20 cellular contexts compared by ENCODE assay signal in genomic region chr10:119659951-119660350, GRCh38. TPM values are rescaled to one million over a fixed set of nuclear protein-coding genes. Genes with fewer than 3 reads are reported as not detected.
DNase-seq lines count a peak whose midpoint lies in the region; FAIRE-seq and TF ChIP-seq lines count a peak whose summit lies in the region.
"Had no signal": no experiment of that assay in that cellular context is flagged by ENCODE, and none has a peak within 500 bp of the region (broad histone marks: within the 10 kb centered on the region; RNA-seq: fewer than 3 reads in every experiment).

No MANE protein-coding gene starts in this region.

- no peak overlapping the region for H4K5ac ChIP-seq in H1 (ENCODE audit: insufficient read length, low read depth, low read length)

- POLR2A ChIA-PET in H1 (lab: Charles Lee; ENCODE audit: partially characterized antibody): no interaction called here

- H2BK12ac ChIP-seq in H1 (ENCODE audit: low read depth, low read length): peak overlapping the region; percentile 50; the same call in 1 of the 2 replicates

- CTCF ChIA-PET in H1 (lab: Charles Lee; ENCODE audit: partially characterized antibody): interaction anchor here (0.8 to 2.5 kb wide), 3 partner anchors 8 to 15 kb away, joined by 3 to 5 read pairs (median 5); no protein-coding TSS in a partner anchor

- H2BK120ac ChIP-seq in H1 (replicated peaks; ENCODE audit: low read depth, low read length): no peak overlapping the region

- H3K9me3 ChIP-seq in H1 (ENCODE audit: insufficient read depth in 2 of 2, low read depth in 1 of 2, low read length in 1 of 2) (peaks cover 0 to 3% of the 10 kb centered on the region in 2 experiments; a peak in 1 of 4 replicates), muscle layer of colon (ENCODE audit: low read length) (no peaks in the 10 kb centered on the region), tibial nerve (no peaks in the 10 kb centered on the region)
- H3K9me3 ChIP-seq: upper lobe of left lung had no signal

- TF ChIP-seq CTCF in H1 (IDR thresholded peaks at IDR 0.05; ENCODE audit: control extremely low read depth in 1 of 3, insufficient read depth in 1 of 3, low read depth in 1 of 3, low read length in 3 of 3) (no peak), tibial nerve (IDR thresholded peaks at IDR 0.05) (no peak)

- H2AFZ ChIP-seq in H1 (ENCODE audit: low read length): no peak overlapping the region

- no peak for FAIRE-seq in H1 (lab: Jason Lieb, UNC)
- FAIRE-seq in frontal cortex (lab: Jason Lieb, UNC): no peak
- FAIRE-seq: A204.1, GM12878 had no signal

- no peak overlapping the region for H2BK15ac ChIP-seq in H1 (ENCODE audit: low read length)

- H3K4me3 ChIP-seq in H1 (ENCODE audit: extremely low read depth in 1 of 4, insufficient read depth in 2 of 4, low read depth in 3 of 4, low read length in 4 of 4): no peak overlapping the region
- no peak overlapping the region for H3K4me3 ChIP-seq in muscle layer of colon (ENCODE audit: low read depth in 1 of 2, low read length in 2 of 2)
- H3K4me3 ChIP-seq in tibial nerve: no peak overlapping the region
- H3K4me3 ChIP-seq: GM12878, upper lobe of left lung had no signal

- H3K9ac ChIP-seq in H1 (replicated peaks in 1 of 4; ENCODE audit: extremely low read depth in 1 of 4, low read depth in 3 of 4, low read length in 3 of 4) (no peak overlapping the region), muscle layer of colon (ENCODE audit: low read length) (peak overlapping the region; percentile 57)

- H3K4me3 Mint-ChIP-seq in activated T-cell treated with anti-CD3 and anti-CD28 coated beads, Interleukin-2, amount 50 U/mL, for 24 hours: no peak overlapping the region
- H3K4me3 Mint-ChIP-seq: activated T-cell treated with anti-CD3 and anti-CD28 coated beads, Interleukin-2, amount 50 U/mL, for 72 hours; CD8-positive, alpha-beta T cell; T-cell had no signal

- peak overlapping the region; percentile 26 for H3K27ac Mint-ChIP-seq in activated T-cell treated with anti-CD3 and anti-CD28 coated beads, Interleukin-2, amount 50 U/mL, for 24 hours
- H3K27ac Mint-ChIP-seq: activated T-cell treated with anti-CD3 and anti-CD28 coated beads, Interleukin-2, amount 50 U/mL, for 72 hours; CD8-positive, alpha-beta T cell had no signal

- no peaks in the 10 kb centered on the region for H3K27me3 Mint-ChIP-seq in activated T-cell treated with anti-CD3 and anti-CD28 coated beads, Interleukin-2, amount 50 U/mL, for 24 hours
- H3K27me3 Mint-ChIP-seq: T-cell had no signal

- no peak overlapping the region for H4K91ac ChIP-seq in H1 (replicated peaks; ENCODE audit: insufficient read length, low read length)

- TF ChIP-seq EP300 in H1 (IDR thresholded peaks at IDR 0.05; ENCODE audit: borderline replicate concordance in 1 of 2, low read depth in 2 of 2, low read length in 2 of 2): no peak
- TF ChIP-seq EP300 in tibial nerve (IDR thresholded peaks at IDR 0.05): no peak

- H2BK5ac ChIP-seq in H1 (ENCODE audit: low read depth, low read length): no peak overlapping the region

- TF ChIP-seq POLR2A in H1 (IDR thresholded peaks at IDR 0.05; ENCODE audit: control extremely low read depth in 1 of 2, low read depth in 2 of 2, low read length in 2 of 2) (no peak), tibial nerve (IDR thresholded peaks at IDR 0.05) (no peak)

- H3K9me3 Mint-ChIP-seq in activated T-cell treated with anti-CD3 and anti-CD28 coated beads, Interleukin-2, amount 50 U/mL, for 24 hours: no peaks in the 10 kb centered on the region
- H3K9me3 Mint-ChIP-seq: activated T-cell treated with anti-CD3 and anti-CD28 coated beads, Interleukin-2, amount 50 U/mL, for 72 hours; CD8-positive, alpha-beta T cell; T-cell had no signal

- no peak overlapping the region for H4K8ac ChIP-seq in H1 (ENCODE audit: extremely low read depth, insufficient read depth, low read length)

- no peak overlapping the region for H2BK20ac ChIP-seq in H1 (ENCODE audit: low read length)

- H3K4me2 ChIP-seq in H1 (ENCODE audit: insufficient read depth in 1 of 2, low read depth in 2 of 2, low read length in 2 of 2): no peak overlapping the region

- H3K56ac ChIP-seq in H1 (replicated peaks; ENCODE audit: insufficient read length, low read depth, low read length): no peak overlapping the region

- H3K79me2 ChIP-seq in H1 (ENCODE audit: control insufficient read depth in 1 of 2, insufficient read depth in 2 of 2, low read length in 2 of 2): peaks cover 0 to 8% of the 10 kb centered on the region in 2 experiments; a peak in 1 of 4 replicates

- WGBS in H1 (ENCODE audit: extremely low coverage in 1 of 2, insufficient coverage in 1 of 2, insufficient read length in 1 of 2, insufficient replicate concordance in 2 of 2, low coverage in 1 of 2, low lambda C conversion rate in 2 of 2, missing lambda C conversion rate in 1 of 2), 2 experiments: 93% methylated on average over 9 of the region's 10 CpGs; no CpG with 5 or more reads in 1 of the 2 experiments
- 83 to 90% methylated on average over 8 to 9 of the region's 10 CpGs for WGBS in tibial nerve, 2 donors

- H3K36me3 ChIP-seq in H1 (ENCODE audit: control insufficient read depth in 2 of 4, insufficient read depth in 4 of 4, low read length in 3 of 4): no peaks in the 10 kb centered on the region
- H3K36me3 ChIP-seq in muscle layer of colon (ENCODE audit: insufficient read depth, low read length): no peaks in the 10 kb centered on the region
- H3K36me3 ChIP-seq in tibial nerve: no peaks in the 10 kb centered on the region

- no peaks in the 10 kb centered on the region for H4K20me1 ChIP-seq in H1 (replicated peaks in 1 of 2; ENCODE audit: control insufficient read depth in 1 of 2, insufficient read depth in 2 of 2, low read length in 2 of 2)

- DNase-seq in activated T-cell treated with anti-CD3 and anti-CD28 coated beads, Interleukin-2, amount 50 U/mL, for 24 hours: no peak
- DNase-seq in activated T-cell treated with anti-CD3 and anti-CD28 coated beads, Interleukin-2, amount 50 U/mL, for 48 hours: no peak
- no peak for DNase-seq in H1 (ENCODE audit: low read depth in 1 of 2, low spot score in 2 of 2)
- DNase-seq in tibial nerve (ENCODE audit: low spot score in 2 of 2): no peak
- DNase-seq in NCI-H1105 treated with DMSO at 0.1 percent for 48 hours (lab: John Stamatoyannopoulos, UW): no peak
- no peak for DNase-seq in GOT3 (lab: John Stamatoyannopoulos, UW)
- no peak for DNase-seq in frontal cortex (ENCODE audit: low spot score in 2 of 2)
- DNase-seq: activated T-cell treated with anti-CD3 and anti-CD28 coated beads, Interleukin-2, amount 50 U/mL, for 72 hours; CD8-positive, alpha-beta T cell; EL; Karpas-422; midbrain; NCI-H1694 treated with DMSO at 0.1 percent for 48 hours; NCI-H524 treated with DMSO at 0.1 percent for 48 hours; occipital lobe; T-cell had no signal

- no peaks in the 10 kb centered on the region for H3K23me2 ChIP-seq in H1 (ENCODE audit: low read depth, low read length)

- H3K79me1 ChIP-seq in H1 (ENCODE audit: low read depth, low read length): peaks cover 2% of the 10 kb centered on the region

- TF ChIP-seq RAD21 in H1 (IDR thresholded peaks at IDR 0.05 in 1 of 2, conservative IDR thresholded peaks at IDR 0.05 in 1 of 2; ENCODE audit: low read depth in 2 of 2, low read length in 2 of 2): no peak

- peaks cover 42% of the 10 kb centered on the region for H3K36me3 Mint-ChIP-seq in activated T-cell treated with anti-CD3 and anti-CD28 coated beads, Interleukin-2, amount 50 U/mL, for 24 hours (ENCODE audit: low read depth)

- no peaks in the 10 kb centered on the region for H3K27me3 ChIP-seq in H1 (replicated peaks in 1 of 4; ENCODE audit: control insufficient read depth in 3 of 4, extremely low read depth in 1 of 4, insufficient read depth in 3 of 4, low read length in 3 of 4)
- no peaks in the 10 kb centered on the region for H3K27me3 ChIP-seq in muscle layer of colon (ENCODE audit: control insufficient read depth in 1 of 2, insufficient read depth in 2 of 2, low read length in 2 of 2)
- no peaks in the 10 kb centered on the region for H3K27me3 ChIP-seq in tibial nerve
- H3K27me3 ChIP-seq: upper lobe of left lung had no signal

- H3K4ac ChIP-seq in H1 (replicated peaks; ENCODE audit: insufficient read length, low read depth, low read length): no peak overlapping the region

- peaks cover 0 to 8% (median 4%) of the 10 kb centered on the region in 4 experiments; a peak in 3 of 7 replicates for H3K4me1 ChIP-seq in H1 (replicated peaks in 1 of 4; ENCODE audit: control insufficient read depth in 3 of 4, insufficient read depth in 4 of 4, low read length in 3 of 4)
- peaks cover 85% of the 10 kb centered on the region for H3K4me1 ChIP-seq in muscle layer of colon (ENCODE audit: insufficient read depth, low read length)
- peaks cover 4 to 95% (median 46%) of the 10 kb centered on the region in 4 donors for H3K4me1 ChIP-seq in tibial nerve

- H2AK5ac ChIP-seq in H1 (ENCODE audit: low read depth, low read length): no peak overlapping the region

- H3K23ac ChIP-seq in H1 (ENCODE audit: insufficient read length): no peak overlapping the region

- H3K4me1 Mint-ChIP-seq in activated T-cell treated with anti-CD3 and anti-CD28 coated beads, Interleukin-2, amount 50 U/mL, for 24 hours (ENCODE audit: low read depth): peaks cover 86% of the 10 kb centered on the region

- H3K27ac ChIP-seq in H1 (ENCODE audit: low read depth, low read length) (no peak overlapping the region), muscle layer of colon (ENCODE audit: low read depth, low read length) (peak overlapping the region; percentile 88), tibial nerve (peak overlapping the region in 3 of 4 donors; percentile 7 to 99 (median 98))

- no peak overlapping the region for H3K14ac ChIP-seq in H1 (ENCODE audit: insufficient read length)

- no peak overlapping the region for H3K18ac ChIP-seq in H1 (ENCODE audit: extremely low read depth, low read length)

TF ChIP-seq in H1, 55 proteins besides CTCF, POLR2A, EP300 and RAD21 (continues in another document):
- TF ChIP-seq MAX (IDR thresholded peaks at IDR 0.05) (no peak), SP2 (IDR thresholded peaks at IDR 0.05; ENCODE audit: low read length) (no peak), GTF2F1 (IDR thresholded peaks at IDR 0.05; ENCODE audit: borderline replicate concordance, low read depth, low read length) (no peak), MAFK (IDR thresholded peaks at IDR 0.05; ENCODE audit: low read depth, low read length) (no peak; the same call in 1 of the 2 replicates)

RNA-seq across cellular contexts. Expression of gene BAG3, which starts 8.8 kb away (rescaled TPM):
- total RNA-seq in H1 (2021; fragmentation: NEBNext Ultra II Directional; extraction: Animal tissue kit (Norgen Biotek cat#: 25700)): 13.3 and 14.6 TPM in 2 replicates
- polyA plus RNA-seq in H1 (2011; rRNA removed): 3.5 and 7.5 TPM in 2 replicates
- polyA plus RNA-seq in H1 (2011; cell fraction: cytosol; rRNA removed): 3.0 TPM
- 7.0 TPM for polyA plus RNA-seq in H1 (2011; cell fraction: nucleus; rRNA removed)
- 10.5 to 13.6 TPM (median 12.9 TPM) in 4 replicates for polyA plus RNA-seq in H1 (2012, experiment 1 of 2)
- 10.4 TPM for polyA plus RNA-seq in H1 (2012, experiment 2 of 2)
- 12.1 TPM for polyA plus RNA-seq in H1 (2013, experiment 1 of 2)
- 12.1 TPM for polyA plus RNA-seq in H1 (2013, experiment 2 of 2)
- polyA minus RNA-seq in H1 (2011; rRNA and poly(A)+ RNA removed): 1.7 and 2.1 TPM in 2 replicates
- polyA minus RNA-seq in H1 (2011; cell fraction: cytosol; rRNA and poly(A)+ RNA removed): 6.9 TPM
- polyA minus RNA-seq in H1 (2011; cell fraction: nucleus; rRNA and poly(A)+ RNA removed): 4.1 TPM
- 10 to 100 TPM; 23.8 to 38.4 (median 32.0) TPM for total RNA-seq in tibial nerve
- total RNA-seq in frontal cortex: 0.82 TPM
